13 cellular contexts compared by ENCODE assay signal in the genomic region with DNA sequence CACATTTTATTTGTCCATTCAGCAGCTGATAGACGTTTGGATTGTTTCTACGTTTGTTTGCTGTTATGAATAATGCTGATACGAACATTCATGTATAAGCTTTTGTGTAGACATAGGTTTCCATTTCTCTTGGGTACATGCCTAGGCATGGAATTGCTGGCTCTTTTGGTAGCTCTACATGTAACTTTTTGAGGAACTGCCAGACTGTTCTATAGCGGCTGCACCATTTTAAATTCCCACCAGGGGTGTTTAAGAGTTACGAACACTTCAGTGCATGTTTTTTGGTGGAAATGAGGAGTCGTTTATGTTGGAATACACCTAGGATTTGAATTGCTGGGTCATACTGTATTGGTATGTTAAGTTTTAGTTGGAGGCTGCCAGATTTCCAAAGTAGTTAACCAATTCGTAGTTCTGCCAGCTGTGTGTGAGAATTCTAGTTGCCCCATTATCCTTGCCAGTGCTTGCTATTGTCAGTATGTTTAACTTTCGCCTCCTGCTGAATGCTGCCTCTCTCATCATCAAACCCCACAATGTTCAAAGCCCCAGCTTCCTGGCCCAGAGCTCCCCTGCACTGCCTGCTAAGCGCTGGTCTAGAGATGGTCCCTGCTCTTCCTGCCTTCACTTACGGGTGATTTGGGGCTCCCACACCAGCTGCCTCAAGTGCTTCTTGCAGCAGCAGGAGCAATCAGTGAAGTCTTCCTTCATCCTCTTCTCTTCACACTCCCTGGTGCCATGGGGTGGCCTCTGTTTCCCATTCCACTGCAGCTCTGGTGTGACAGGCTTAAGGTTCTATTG.
A peak's percentile ranks its signal among the peaks of the same experiment; 100 is the strongest.
DNase-seq lines count a peak whose midpoint lies in the region; ATAC-seq and TF ChIP-seq lines count a peak whose summit lies in the region.
"Had no signal": no experiment of that assay in that cellular context is flagged by ENCODE, and none has a peak within 500 bp of the region (broad histone marks: within the 10 kb centered on the region; RNA-seq: fewer than 3 reads in every experiment).

No MANE protein-coding gene starts in this region.

- H3K36me3 Mint-ChIP-seq in activated naive CD4-positive, alpha-beta T cell treated with anti-CD3 and anti-CD28 coated beads, Interleukin-2, amount 50 U/mL, for 72 hours: no peaks in the 10 kb centered on the region
- no peaks in the 10 kb centered on the region for H3K36me3 Mint-ChIP-seq in natural killer cell
- H3K36me3 Mint-ChIP-seq: naive B cell had no signal

- H4K5ac ChIP-seq in mesendoderm (ENCODE audit: low read length): no peak overlapping the region

- H3K4me1 ChIP-seq in mesendoderm (ENCODE audit: control insufficient read depth, low read depth, low read length): no peaks in the 10 kb centered on the region
- peaks cover 99% of the 10 kb centered on the region for H3K4me1 ChIP-seq in vagina

- no peaks in the 10 kb centered on the region for H3K9me3 Mint-ChIP-seq in activated naive CD4-positive, alpha-beta T cell treated with anti-CD3 and anti-CD28 coated beads, Interleukin-2, amount 50 U/mL, for 72 hours
- no peaks in the 10 kb centered on the region for H3K9me3 Mint-ChIP-seq in natural killer cell
- H3K9me3 Mint-ChIP-seq: naive B cell had no signal

- H3K9me3 ChIP-seq in vagina: no peaks in the 10 kb centered on the region
- H3K9me3 ChIP-seq: spleen had no signal

- H2AK5ac ChIP-seq in mesendoderm (ENCODE audit: low read length): no peak overlapping the region

- H3K4me2 ChIP-seq in mesendoderm (ENCODE audit: low read length): no peak overlapping the region

- no peak overlapping the region for H3K23ac ChIP-seq in mesendoderm (ENCODE audit: low read length)

- DNase-seq in stimulated activated naive CD4-positive, alpha-beta T cell (lab: John Stamatoyannopoulos, UW): peak in 5 of 6 experiments; percentile 15 to 63 (median 60)
- no peak for DNase-seq in stimulated activated naive CD4-positive, alpha-beta T cell treated with Interleukin-2 at 50 U/mL for 16 hours (lab: John Stamatoyannopoulos, UW)
- DNase-seq in activated naive CD4-positive, alpha-beta T cell treated with anti-CD3 and anti-CD28 coated beads, Interleukin-2, amount 50 U/mL, for 72 hours (ENCODE audit: low spot score in 2 of 2): no peak
- DNase-seq in mesendoderm: no peak
- DNase-seq in vagina (ENCODE audit: extremely low spot score in 2 of 2): no peak
- no peak for DNase-seq in natural killer cell
- DNase-seq in DMS79 treated with DMSO at 0.1 percent for 48 hours (lab: John Stamatoyannopoulos, UW): no peak
- DNase-seq: activated CD4-positive, CD25-positive, alpha-beta regulatory T cell treated with anti-CD3 and anti-CD28 coated beads, Interleukin-2, amount 50 U/mL, for 72 hours; naive B cell; NCI-H146; spleen had no signal

- peak in 1 of 2 donors; percentile 39 for ATAC-seq in activated naive CD4-positive, alpha-beta T cell treated with anti-CD3 and anti-CD28 coated beads, Interleukin-2, amount 50 U/mL, for 72 hours
- ATAC-seq in GM19328 (IDR thresholded peaks at IDR 0.05; ENCODE audit: unreplicated experiment) (no peak), natural killer cell (no peak)
- ATAC-seq: HCT116 had no signal

- no peak overlapping the region for H2BK5ac ChIP-seq in mesendoderm (ENCODE audit: low read length)

- peak overlapping the region; percentile 9 for H3K56ac ChIP-seq in mesendoderm (ENCODE audit: low read length)

- H3K18ac ChIP-seq in mesendoderm (ENCODE audit: low read length): no peak overlapping the region

- H2BK120ac ChIP-seq in mesendoderm (ENCODE audit: low read depth, low read length): no peak overlapping the region

- H3K4me3 Mint-ChIP-seq in natural killer cell: no peak overlapping the region
- H3K4me3 Mint-ChIP-seq: naive B cell had no signal

- no peaks in the 10 kb centered on the region for H3K79me2 ChIP-seq in mesendoderm (ENCODE audit: control insufficient read depth, insufficient read depth, low read length)

- H3K4ac ChIP-seq in mesendoderm (ENCODE audit: low read depth, low read length): no peak overlapping the region

- H3K27me3 ChIP-seq in mesendoderm (ENCODE audit: insufficient read depth, low read length, poor library complexity): no peaks in the 10 kb centered on the region
- H3K27me3 ChIP-seq in vagina: no peaks in the 10 kb centered on the region
- H3K27me3 ChIP-seq: spleen had no signal

- H3K79me1 ChIP-seq in mesendoderm (ENCODE audit: low read length): no peaks in the 10 kb centered on the region

- H3K4me3 ChIP-seq in mesendoderm (ENCODE audit: low read length) (no peak overlapping the region), vagina (no peak overlapping the region)
- H3K4me3 ChIP-seq: spleen had no signal

- H3K27ac ChIP-seq in mesendoderm (ENCODE audit: low read depth, low read length) (no peak overlapping the region), vagina (peak overlapping the region; percentile 85)

- peak overlapping the region; percentile 4 to 82 for H3K27ac Mint-ChIP-seq in activated naive CD4-positive, alpha-beta T cell treated with anti-CD3 and anti-CD28 coated beads, Interleukin-2, amount 50 U/mL, for 72 hours
- no peak overlapping the region for H3K27ac Mint-ChIP-seq in natural killer cell

- no peak overlapping the region for H3K9ac ChIP-seq in mesendoderm (ENCODE audit: low read length)

- intact Hi-C loops in vagina (cut with DNase I): loop anchor here (5.0 to 10.0 kb wide), 2 partner anchors 80 to 97 kb away; partner anchors contain the start of gene MAN1C1
- intact Hi-C loops in natural killer cell (cut with micrococcal nuclease): no loop called here

- H2BK15ac ChIP-seq in mesendoderm (replicated peaks; ENCODE audit: low read depth): no peak overlapping the region

- WGBS in mesendoderm (ENCODE audit: extremely low coverage, insufficient coverage, low lambda C conversion rate): no CpG with 5 or more reads among the region's 10 CpGs

- no peak for TF ChIP-seq POLR2A in vagina (IDR thresholded peaks at IDR 0.05)

- no peak for TF ChIP-seq CTCF in vagina (IDR thresholded peaks at IDR 0.05)
- TF ChIP-seq CTCF in natural killer cell (IDR thresholded peaks at IDR 0.05): no peak

- H4K8ac ChIP-seq in mesendoderm (ENCODE audit: low read depth, low read length): no peak overlapping the region

- H3K36me3 ChIP-seq in mesendoderm (ENCODE audit: control insufficient read depth, insufficient read depth, low read length) (no peaks in the 10 kb centered on the region), vagina (no peaks in the 10 kb centered on the region)
- H3K36me3 ChIP-seq: spleen had no signal

- peaks cover 12% of the 10 kb centered on the region in 2 donors for H3K27me3 Mint-ChIP-seq in natural killer cell (ENCODE audit: low read depth in 2 of 2)

- H3K4me1 Mint-ChIP-seq in natural killer cell: no peaks in the 10 kb centered on the region
- H3K4me1 Mint-ChIP-seq: naive B cell had no signal

Comparison
In these comparisons a context has a peak if more than half of its experiments do, and no peak if none do; other contexts are left out.
1. DNase-seq: peak in stimulated activated naive CD4-positive, alpha-beta T cell (5 of 6); none in stimulated activated naive CD4-positive, alpha-beta T cell treated with Interleukin-2 at 50 U/mL for 16 hours (single experiment), activated naive CD4-positive, alpha-beta T cell treated with anti-CD3 and anti-CD28 coated beads, Interleukin-2, amount 50 U/mL, for 72 hours (0 of 2), mesendoderm (single experiment), vagina (0 of 2), natural killer cell (single experiment) and DMS79 treated with DMSO at 0.1 percent for 48 hours (single experiment).
2. H3K27ac Mint-ChIP-seq: peak in activated naive CD4-positive, alpha-beta T cell treated with anti-CD3 and anti-CD28 coated beads, Interleukin-2, amount 50 U/mL, for 72 hours (2 of 2); none in natural killer cell (0 of 2).